1 cellular context compared by ENCODE assay signal in the genomic region with DNA sequence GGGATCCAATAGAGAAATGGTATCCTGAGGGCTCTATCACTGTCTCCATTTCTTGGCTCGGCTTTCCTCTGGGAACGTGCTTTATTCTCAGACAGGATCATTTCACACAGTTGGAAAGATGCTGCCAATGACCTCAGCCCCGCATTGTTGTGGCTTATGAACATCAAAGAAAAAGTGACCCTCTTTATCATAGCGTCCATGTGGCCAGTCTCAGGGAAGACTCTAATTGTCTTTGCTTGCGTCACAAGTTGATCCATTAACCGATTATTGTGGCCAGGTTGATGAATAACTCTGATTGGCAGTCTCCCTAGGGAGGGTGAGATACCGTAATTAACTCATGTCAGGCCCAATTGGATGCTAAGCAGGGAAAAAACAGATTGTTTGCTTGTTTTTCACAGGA.
A peak's percentile ranks its signal among the peaks of the same experiment; 100 is the strongest.
TF ChIP-seq lines count a peak whose summit lies in the region.

No MANE protein-coding gene starts in this region.

TF ChIP-seq in HEK293, 187 proteins besides CTCF, POLR2A, EP300 and RAD21 (continued from another document):
- peak; percentile 36; the same call in 1 of the 2 replicates for TF ChIP-seq ZBTB6 (tag by site-specific recombination; IDR thresholded peaks at IDR 0.05)
